ENCODE assay signal across 10 cellular contexts in genomic region chr1:40627987-40628902, GRCh38. TPM values are rescaled to one million over a fixed set of nuclear protein-coding genes. Genes with fewer than 3 reads are reported as not detected.
DNase-seq lines count a peak whose midpoint lies in the region; ATAC-seq, FAIRE-seq and TF ChIP-seq lines count a peak whose summit lies in the region.
"Had no signal": no experiment of that assay in that cellular context is flagged by ENCODE, and none has a peak within 500 bp of the region (broad histone marks: within the 10 kb centered on the region; RNA-seq: fewer than 3 reads in every experiment).

No MANE protein-coding gene starts in this region.

- no peak overlapping the region for H2AFZ ChIP-seq in H9 (ENCODE audit: low read length)

- no peak overlapping the region for H4K5ac ChIP-seq in H9 (ENCODE audit: insufficient read length, low read depth, low read length)

- no peak overlapping the region for H3K4ac ChIP-seq in H9 (ENCODE audit: low read depth, low read length)

- H3K27me3 Mint-ChIP-seq in CD8-positive, alpha-beta memory T cell: no peaks in the 10 kb centered on the region
- H3K27me3 Mint-ChIP-seq in H9 (ENCODE audit: low read depth): no peaks in the 10 kb centered on the region; the same call in 1 of the 2 replicates

- no peak overlapping the region for H3K4me3 ChIP-seq in CD8-positive, alpha-beta memory T cell (ENCODE audit: low read length)
- H3K4me3 ChIP-seq in bronchial epithelial cell (ENCODE audit: low read depth, low read length): no peak overlapping the region
- H3K4me3 ChIP-seq in left ventricle myocardium inferior: no peak overlapping the region
- H3K4me3 ChIP-seq: left lung had no signal

- TF ChIP-seq CTCF in bronchial epithelial cell (IDR thresholded peaks at IDR 0.05; ENCODE audit: insufficient read depth, low read length, severe bottlenecking) (no peak), left ventricle myocardium inferior (IDR thresholded peaks at IDR 0.05; ENCODE audit: borderline replicate concordance) (no peak), H9 (conservative IDR thresholded peaks at IDR 0.05) (no peak)

- no peaks in the 10 kb centered on the region for H3K9me3 ChIP-seq in CD8-positive, alpha-beta memory T cell (ENCODE audit: low read length)
- no peaks in the 10 kb centered on the region for H3K9me3 ChIP-seq in left ventricle myocardium inferior (replicated peaks)
- no peaks in the 10 kb centered on the region for H3K9me3 ChIP-seq in H9 (ENCODE audit: control insufficient read depth, low read depth, low read length)
- H3K9me3 ChIP-seq: left lung had no signal

- no peak overlapping the region for H2BK12ac ChIP-seq in H9 (ENCODE audit: insufficient read length, low read depth, low read length)

- peak overlapping the region; percentile 56 to 97 (median 85) for H3K27ac Mint-ChIP-seq in CD8-positive, alpha-beta memory T cell
- no peak overlapping the region for H3K27ac Mint-ChIP-seq in H9

- no peak overlapping the region for H3K18ac ChIP-seq in H9 (ENCODE audit: insufficient read length, low read depth, low read length)

- no peak overlapping the region for H3K23ac ChIP-seq in H9 (ENCODE audit: insufficient read length, low read depth, low read length)

- no peak overlapping the region for H2BK5ac ChIP-seq in H9 (ENCODE audit: insufficient read length, low read length)

- H3K36me3 Mint-ChIP-seq in CD8-positive, alpha-beta memory T cell: peaks cover 0 to 1% (median 0%) of the 10 kb centered on the region in 3 donors
- peaks cover 0 to 4% (median 2%) of the 10 kb centered on the region in 3 experiments; a peak in 2 of 7 replicates for H3K36me3 Mint-ChIP-seq in H9 (ENCODE audit: insufficient read depth in 1 of 3, low read depth in 3 of 3)

- no peak overlapping the region for H3K27ac ChIP-seq in CD8-positive, alpha-beta memory T cell (ENCODE audit: low read depth, low read length)
- no peak overlapping the region for H3K27ac ChIP-seq in left ventricle myocardium inferior (replicated peaks)
- no peak overlapping the region for H3K27ac ChIP-seq in H9 (ENCODE audit: insufficient read length, low read depth, low read length)
- H3K27ac ChIP-seq: left lung had no signal

- no peaks in the 10 kb centered on the region for H3K23me2 ChIP-seq in H9 (ENCODE audit: insufficient read length, low read depth, low read length, poor library complexity, severe bottlenecking)

- POLR2A ChIA-PET in CD8-positive, alpha-beta memory T cell (lab: Charles Lee): no interaction called here

- intact Hi-C loops in left ventricle myocardium inferior (cut with micrococcal nuclease): no loop called here

- H4K20me1 ChIP-seq in H9 (ENCODE audit: control insufficient read depth, insufficient read depth, insufficient read length): peaks cover 2% of the 10 kb centered on the region

- H3K4me1 ChIP-seq in CD8-positive, alpha-beta memory T cell (ENCODE audit: insufficient read depth, low read length): peaks cover 16% of the 10 kb centered on the region
- H3K4me1 ChIP-seq in left ventricle myocardium inferior: peaks cover 6% of the 10 kb centered on the region
- no peaks in the 10 kb centered on the region for H3K4me1 ChIP-seq in H9 (ENCODE audit: insufficient read depth, low read length)
- H3K4me1 ChIP-seq: left lung had no signal

- no peaks in the 10 kb centered on the region for H3K79me2 ChIP-seq in H9 (ENCODE audit: insufficient read depth, low read length)

- ATAC-seq in GM19023 (IDR thresholded peaks at IDR 0.05; ENCODE audit: unreplicated experiment): peak; percentile 69
- ATAC-seq in HG03135 (IDR thresholded peaks at IDR 0.05; ENCODE audit: unreplicated experiment): peak; percentile 66
- ATAC-seq: left lung had no signal

- no peak overlapping the region for H2BK15ac ChIP-seq in H9 (ENCODE audit: low read depth, low read length)

- FAIRE-seq in bronchial epithelial cell (lab: Jason Lieb, UNC): no peak

- H3K27me3 ChIP-seq in CD8-positive, alpha-beta memory T cell (ENCODE audit: insufficient read depth, low read length, poor library complexity, severe bottlenecking): no peaks in the 10 kb centered on the region
- H3K27me3 ChIP-seq in bronchial epithelial cell (ENCODE audit: control insufficient read depth, insufficient read depth, low read length): peaks cover 1% of the 10 kb centered on the region
- H3K27me3 ChIP-seq in left ventricle myocardium inferior (ENCODE audit: low read depth): peaks cover 4% of the 10 kb centered on the region
- no peaks in the 10 kb centered on the region for H3K27me3 ChIP-seq in H9 (ENCODE audit: insufficient read depth, low read length)
- H3K27me3 ChIP-seq: left lung had no signal

- no peak overlapping the region for H4K91ac ChIP-seq in H9 (ENCODE audit: insufficient read length, low read depth, low read length)

- H3T11ph ChIP-seq in H9 (ENCODE audit: low read length): no peak overlapping the region

- no peak overlapping the region for H3K9ac ChIP-seq in H9 (ENCODE audit: extremely low read depth, insufficient read length, low read length)

- no peaks in the 10 kb centered on the region for H3K9me3 Mint-ChIP-seq in CD8-positive, alpha-beta memory T cell
- H3K9me3 Mint-ChIP-seq in H9: no peaks in the 10 kb centered on the region

- no peaks in the 10 kb centered on the region for H3K36me3 ChIP-seq in CD8-positive, alpha-beta memory T cell (ENCODE audit: insufficient read depth, low read length)
- H3K36me3 ChIP-seq in bronchial epithelial cell (ENCODE audit: control insufficient read depth, insufficient read depth, low read length) (no peaks in the 10 kb centered on the region), left ventricle myocardium inferior (no peaks in the 10 kb centered on the region)
- H3K36me3 ChIP-seq: left lung had no signal

- H3K14ac ChIP-seq in H9 (ENCODE audit: insufficient read depth, low read length): no peak overlapping the region

- peak overlapping the region in 3 of 7 donors; percentile 7 to 55 (median 11) for H3K4me3 Mint-ChIP-seq in CD8-positive, alpha-beta memory T cell
- no peak overlapping the region; a peak in 1 of 5 replicates for H3K4me3 Mint-ChIP-seq in H9

- H2BK120ac ChIP-seq in H9 (ENCODE audit: low read depth, low read length, poor library complexity, severe bottlenecking): no peak overlapping the region

- CTCF ChIA-PET in CD8-positive, alpha-beta memory T cell (lab: Charles Lee): interaction anchor here (1.4 to 2.3 kb wide), 2 partner anchors 13 to 41 kb away, joined by 4 to 7 read pairs; no protein-coding TSS in a partner anchor

- H3K4me1 Mint-ChIP-seq in CD8-positive, alpha-beta memory T cell: peaks cover 27 to 29% (median 28%) of the 10 kb centered on the region in 3 donors
- H3K4me1 Mint-ChIP-seq in H9: no peaks in the 10 kb centered on the region

- DNase-seq in CD8-positive, alpha-beta memory T cell: peak in 1 of 5 donors; percentile 24
- DNase-seq in bronchial epithelial cell (ENCODE audit: low read depth): peak; percentile 75
- no peak for DNase-seq in GOT3 (lab: John Stamatoyannopoulos, UW)
- no peak for DNase-seq in CD1c-positive myeloid dendritic cell (ENCODE audit: extremely low spot score)
- DNase-seq in left ventricle myocardium inferior: no peak
- no peak for DNase-seq in H9
- DNase-seq: DMS79 treated with DMSO at 0.1 percent for 48 hours, left lung had no signal

- no peak overlapping the region for H4K8ac ChIP-seq in H9 (replicated peaks; ENCODE audit: insufficient read length, low read depth, low read length)

- H3K4me2 ChIP-seq in H9 (ENCODE audit: insufficient read depth, insufficient read length, low read length): no peak overlapping the region

- no peaks in the 10 kb centered on the region for H3K79me1 ChIP-seq in H9 (ENCODE audit: insufficient read depth, low read depth, low read length, poor library complexity, severe bottlenecking)

- no CpG with 5 or more reads among the region's 9 CpGs for WGBS in H9 (ENCODE audit: extremely low coverage, insufficient read length, low lambda C conversion rate)

- H2AK5ac ChIP-seq in H9 (ENCODE audit: insufficient read length, low read length): no peak overlapping the region

- H3K56ac ChIP-seq in H9 (ENCODE audit: insufficient read length, low read depth, low read length): no peak overlapping the region

- H2BK20ac ChIP-seq in H9 (ENCODE audit: low read depth, low read length, poor library complexity, severe bottlenecking): no peak overlapping the region

RNA-seq across cellular contexts. Expression of gene RIMS3, which starts 37.2 kb away (rescaled TPM):
- 1 to 10 TPM; 1.4 to 1.7 TPM for total RNA-seq in CD8-positive, alpha-beta memory T cell
- 5.4 TPM for polyA plus RNA-seq in CD8-positive, alpha-beta memory T cell
- total RNA-seq in bronchial epithelial cell: 0.26 and 2.7 TPM in 2 replicates
- total RNA-seq in left ventricle myocardium inferior: 0.74 TPM
- total RNA-seq in H9 (2021): 13.7 and 14.2 TPM in 2 replicates

Comparison
In these comparisons a context has a peak if more than half of its experiments do, and no peak if none do; other contexts are left out.
1. H3K27ac Mint-ChIP-seq: peak in CD8-positive, alpha-beta memory T cell (8 of 8); none in H9 (0 of 3).